ENCODE assay signal across 1 cellular context in genomic region chr17:45101883-45102811, GRCh38.
A peak's percentile ranks its signal among the peaks of the same experiment; 100 is the strongest.
TF ChIP-seq lines count a peak whose summit lies in the region.

No MANE protein-coding gene starts in this region.

TF ChIP-seq in HepG2, 621 proteins besides CTCF, POLR2A, EP300 and RAD21 (continued from another document):
- TF ChIP-seq ZNF574 (CRISPR knock-in tag; IDR thresholded peaks at IDR 0.05), result peak; percentile 53
- TF ChIP-seq SETDB1 (CRISPR knock-in tag; IDR thresholded peaks at IDR 0.05; ENCODE audit: borderline replicate concordance), result no peak
- no peak for TF ChIP-seq YY1 (IDR thresholded peaks at IDR 0.05; ENCODE audit: insufficient read depth, insufficient replicate concordance, low read depth, low read length)
- TF ChIP-seq ATF2 (CRISPR knock-in tag; IDR thresholded peaks at IDR 0.05), result peak; percentile 67
- TF ChIP-seq HOXA5 (CRISPR knock-in tag; IDR thresholded peaks at IDR 0.05), result 0 out of 2 replicates have a peak, but pooled peaks have one; percentile 55
- peak; percentile 19; the same call in 1 of the 2 replicates for TF ChIP-seq SP4 (CRISPR knock-in tag; IDR thresholded peaks at IDR 0.05)
- TF ChIP-seq NFYB (CRISPR knock-in tag; IDR thresholded peaks at IDR 0.05), result peak; percentile 11; the same call in 1 of the 2 replicates
- TF ChIP-seq MAFK (conservative IDR thresholded peaks at IDR 0.05 in 1 of 2, IDR thresholded peaks at IDR 0.05 in 1 of 2; ENCODE audit: low read length in 2 of 2), result peak in 1 of 2 experiments; percentile 16; a peak in 2 of 4 replicates
- no peak for TF ChIP-seq ZNF549 (CRISPR knock-in tag; IDR thresholded peaks at IDR 0.05)
- no peak for TF ChIP-seq ISX (CRISPR knock-in tag; conservative IDR thresholded peaks at IDR 0.05)
- no peak for TF ChIP-seq MTA3 (CRISPR knock-in tag; IDR thresholded peaks at IDR 0.05)
- TF ChIP-seq SOX13 (IDR thresholded peaks at IDR 0.05), result no peak
- TF ChIP-seq SOX13 (CRISPR knock-in tag; conservative IDR thresholded peaks at IDR 0.05 in 1 of 2, IDR thresholded peaks at IDR 0.05 in 1 of 2), result peak in 1 of 2 experiments; percentile 65; a peak in 2 of 4 replicates
- TF ChIP-seq FOXJ3 (CRISPR knock-in tag; IDR thresholded peaks at IDR 0.05; ENCODE audit: borderline replicate concordance), result peak; percentile 83; the same call in 1 of the 2 replicates
- TF ChIP-seq KDM2A (CRISPR knock-in tag; IDR thresholded peaks at IDR 0.05; ENCODE audit: borderline replicate concordance, low read depth), result peak; percentile 36; the same call in 1 of the 2 replicates
- 0 out of 2 replicates have a peak, but pooled peaks have one; percentile 49 for TF ChIP-seq ZNF709 (CRISPR knock-in tag; IDR thresholded peaks at IDR 0.05)
- TF ChIP-seq SALL1 (CRISPR knock-in tag; IDR thresholded peaks at IDR 0.05), result peak; percentile 42; the same call in 1 of the 2 replicates
- TF ChIP-seq JUNB (CRISPR knock-in tag; IDR thresholded peaks at IDR 0.05; ENCODE audit: borderline replicate concordance), result no peak
- TF ChIP-seq ZMYM4 (CRISPR knock-in tag; IDR thresholded peaks at IDR 0.05), result peak; percentile 55
- TF ChIP-seq KMT2A (CRISPR knock-in tag; IDR thresholded peaks at IDR 0.05), result 0 out of 2 replicates have a peak, but pooled peaks have one; percentile 22
- TF ChIP-seq SIX1 (CRISPR knock-in tag; IDR thresholded peaks at IDR 0.05; ENCODE audit: borderline replicate concordance), result 0 out of 2 replicates have a peak, but pooled peaks have one; percentile 22
- peak; percentile 84; the same call in 1 of the 2 replicates for TF ChIP-seq ZNF292 (CRISPR knock-in tag; IDR thresholded peaks at IDR 0.05; ENCODE audit: borderline replicate concordance, low read depth)
- no peak for TF ChIP-seq PAX8 (CRISPR knock-in tag; IDR thresholded peaks at IDR 0.05; ENCODE audit: borderline replicate concordance)
- TF ChIP-seq HOXD1 (CRISPR knock-in tag; IDR thresholded peaks at IDR 0.05), result 0 out of 2 replicates have a peak, but pooled peaks have one; percentile 48
- peak; percentile 71 for TF ChIP-seq RXRB (CRISPR knock-in tag; IDR thresholded peaks at IDR 0.05; ENCODE audit: borderline replicate concordance)
- no peak; the same call in 1 of the 2 replicates for TF ChIP-seq TSC22D2 (CRISPR knock-in tag; IDR thresholded peaks at IDR 0.05; ENCODE audit: borderline replicate concordance)
- peak; percentile 44; the same call in 1 of the 2 replicates for TF ChIP-seq ZNF430 (CRISPR knock-in tag; IDR thresholded peaks at IDR 0.05)
- TF ChIP-seq KLF15 (CRISPR knock-in tag; IDR thresholded peaks at IDR 0.05; ENCODE audit: borderline replicate concordance), result no peak
- peak; percentile 26; the same call in 1 of the 2 replicates for TF ChIP-seq SMAD3 (CRISPR knock-in tag; IDR thresholded peaks at IDR 0.05)
- TF ChIP-seq RCOR2 (CRISPR knock-in tag; IDR thresholded peaks at IDR 0.05), result peak; percentile 34; the same call in 1 of the 2 replicates
- TF ChIP-seq SOX5 (CRISPR knock-in tag; IDR thresholded peaks at IDR 0.05; ENCODE audit: borderline replicate concordance), result peak; percentile 43; the same call in 1 of the 2 replicates
- 0 out of 2 replicates have a peak, but pooled peaks have one; percentile 25 for TF ChIP-seq ZSCAN21 (CRISPR knock-in tag; IDR thresholded peaks at IDR 0.05; ENCODE audit: borderline replicate concordance)
- TF ChIP-seq ZNF747 (CRISPR knock-in tag; IDR thresholded peaks at IDR 0.05; ENCODE audit: borderline replicate concordance), result no peak
- peak; percentile 75 for TF ChIP-seq HDAC2 (CRISPR knock-in tag; IDR thresholded peaks at IDR 0.05)
- TF ChIP-seq ZHX2 (IDR thresholded peaks at IDR 0.05; ENCODE audit: low read depth), result no peak
- TF ChIP-seq ZHX2 (CRISPR knock-in tag; IDR thresholded peaks at IDR 0.05; ENCODE audit: borderline replicate concordance), result peak; percentile 63; the same call in 1 of the 2 replicates
- TF ChIP-seq KLF9 (CRISPR knock-in tag; IDR thresholded peaks at IDR 0.05; ENCODE audit: low read depth), result no peak
- TF ChIP-seq SIN3A (IDR thresholded peaks at IDR 0.05; ENCODE audit: borderline replicate concordance, low read depth, low read length), result 0 out of 2 replicates have a peak, but pooled peaks have one; percentile 47
- no peak for TF ChIP-seq TBP (CRISPR knock-in tag; IDR thresholded peaks at IDR 0.05)
- TF ChIP-seq ZNF263 (CRISPR knock-in tag; IDR thresholded peaks at IDR 0.05), result peak; percentile 64
- TF ChIP-seq ZNF639 (CRISPR knock-in tag; conservative IDR thresholded peaks at IDR 0.05), result 0 out of 2 replicates have a peak, but pooled peaks have one; percentile 18
- TF ChIP-seq ELF3 (CRISPR knock-in tag; IDR thresholded peaks at IDR 0.05), result 0 out of 2 replicates have a peak, but pooled peaks have one; percentile 23
- no peak for TF ChIP-seq CENPX (CRISPR knock-in tag; IDR thresholded peaks at IDR 0.05)
- TF ChIP-seq ARNT (IDR thresholded peaks at IDR 0.05), result no peak
- no peak; the same call in 1 of the 2 replicates for TF ChIP-seq TBX2 (CRISPR knock-in tag; IDR thresholded peaks at IDR 0.05; ENCODE audit: borderline replicate concordance)
- TF ChIP-seq GABPB1 (CRISPR knock-in tag; IDR thresholded peaks at IDR 0.05), result peak; percentile 11; the same call in 1 of the 2 replicates
- TF ChIP-seq USF2 (IDR thresholded peaks at IDR 0.05; ENCODE audit: low read depth, low read length), result peak; percentile 57
- peak; percentile 58; the same call in 1 of the 2 replicates for TF ChIP-seq USF2 (CRISPR knock-in tag; IDR thresholded peaks at IDR 0.05; ENCODE audit: borderline replicate concordance)
- TF ChIP-seq ELK4 (CRISPR knock-in tag; IDR thresholded peaks at IDR 0.05; ENCODE audit: borderline replicate concordance), result no peak
- no peak for TF ChIP-seq RXRA (CRISPR knock-in tag; IDR thresholded peaks at IDR 0.05)
- TF ChIP-seq ZNF3 (CRISPR knock-in tag; IDR thresholded peaks at IDR 0.05), result peak; percentile 81; the same call in 1 of the 2 replicates
- peak; percentile 70 for TF ChIP-seq PHF5A (CRISPR knock-in tag; IDR thresholded peaks at IDR 0.05; ENCODE audit: low read depth, unreplicated experiment)
